ENCODE assay signal across 8 cellular contexts in genomic region chr2:95165371-95166064, GRCh38. TPM values are rescaled to one million over a fixed set of nuclear protein-coding genes. Genes with fewer than 3 reads are reported as not detected.
DNase-seq lines count a peak whose midpoint lies in the region; ATAC-seq, FAIRE-seq and TF ChIP-seq lines count a peak whose summit lies in the region.

Gene ZNF2 (plus strand): TSS chr2:95165809. CDS start chr2:95176227, 10,418 bp downstream.

- H3K27ac Mint-ChIP-seq in chondrocyte (ENCODE audit: unreplicated experiment): peak within 1 kb of the TSS; percentile 98

- H3K27ac ChIP-seq in kidney (ENCODE audit: low read depth in 2 of 2, low read length in 2 of 2): peak within 1 kb of the TSS; percentile 96 to 98

- H3K4me3 Mint-ChIP-seq in chondrocyte (ENCODE audit: unreplicated experiment): peak within 1 kb of the TSS; percentile 99

- no peak for FAIRE-seq in kidney (lab: Jason Lieb, UNC)

- DNase-seq in BE2C (peak; percentile 90), GM19238 (ENCODE audit: insufficient read length, low spot score) (peak; percentile 98), NCI-H510A (lab: John Stamatoyannopoulos, UW) (peak; percentile 92), chondrocyte (ENCODE audit: low spot score) (peak; percentile 98), kidney (peak; percentile 99)
- DNase-seq in activated CD4-positive, alpha-beta T cell treated with anti-CD3 and anti-CD28 coated beads for 24 hours (ENCODE audit: low read depth in 2 of 2): peak; percentile 94
- DNase-seq in stimulated activated CD4-positive, alpha-beta T cell treated with anti-CD3 and anti-CD28 coated beads, Interleukin-15, amount 100 ng/mL, for 1 hour (ENCODE audit: low read depth in 1 of 2, low spot score in 1 of 2): peak; percentile 91

- no peaks in the 10 kb centered on the region for H3K4me1 ChIP-seq in BE2C
- H3K4me1 ChIP-seq in kidney (ENCODE audit: control insufficient read depth in 1 of 2, insufficient read depth in 1 of 2, low read depth in 1 of 2, low read length in 2 of 2): peaks cover 4 to 15% of the 10 kb centered on the region in 2 donors

- H3K9me3 Mint-ChIP-seq in chondrocyte (ENCODE audit: low read depth): no peaks in the 10 kb centered on the region

- H3K9ac ChIP-seq in kidney (ENCODE audit: low read length in 2 of 2): peak within 1 kb of the TSS; percentile 94 to 95

- H3K4me3 ChIP-seq in BE2C (ENCODE audit: low read depth, low read length): peak within 1 kb of the TSS; percentile 79
- H3K4me3 ChIP-seq in kidney (ENCODE audit: low read length in 2 of 2): peak within 1 kb of the TSS; percentile 97 to 99

- H3K9me3 ChIP-seq in BE2C: no peaks in the 10 kb centered on the region
- H3K9me3 ChIP-seq in kidney (ENCODE audit: control insufficient read depth in 1 of 2, low read length in 2 of 2): no peaks in the 10 kb centered on the region

- ATAC-seq in HG03439 (IDR thresholded peaks at IDR 0.05; ENCODE audit: unreplicated experiment): peak; percentile 93

- peaks cover 32% of the 10 kb centered on the region for H3K4me1 Mint-ChIP-seq in chondrocyte (ENCODE audit: low read depth)

- H3K36me3 ChIP-seq in BE2C (no peaks in the 10 kb centered on the region), kidney (ENCODE audit: control insufficient read depth in 1 of 2, insufficient read depth in 2 of 2, low read length in 2 of 2) (no peaks in the 10 kb centered on the region)

- H3K27me3 Mint-ChIP-seq in chondrocyte (ENCODE audit: low read depth): no peaks in the 10 kb centered on the region

- intact Hi-C loops in kidney (cut with DNase I): no loop called here

- TF ChIP-seq CTCF in BE2C (IDR thresholded peaks at IDR 0.05; ENCODE audit: low read depth, low read length) (no peak), chondrocyte (IDR thresholded peaks at IDR 0.05) (peak; percentile 33), kidney (IDR thresholded peaks at IDR 0.05; ENCODE audit: borderline replicate concordance, extremely low read depth, insufficient read depth) (no peak)

- H3K27me3 ChIP-seq in BE2C: no peaks in the 10 kb centered on the region

- H3K36me3 Mint-ChIP-seq in chondrocyte (ENCODE audit: low read depth): no peaks in the 10 kb centered on the region

RNA-seq across cellular contexts. Expression of gene ZNF2, which starts in this region (rescaled TPM):
- 3.7 TPM for polyA plus RNA-seq in BE2C (2012; ENCODE audit: insufficient read depth, insufficient read length, low read depth)
- total RNA-seq in chondrocyte (4.5 to 8.0 TPM (median 5.0 TPM) in 3 replicates), kidney (5.2 TPM)
- polyA plus RNA-seq in kidney (ENCODE audit: insufficient read depth, low read depth, low replicate concordance): 2.5 TPM

Comparison
In these comparisons a context has a peak if more than half of its experiments do, and no peak if none do; other contexts are left out.
1. Peak in every context shown above with its lines: DNase-seq, ATAC-seq, H3K4me3 ChIP-seq and H3K27ac ChIP-seq.